ENCODE assay signal across 8 cellular contexts in the genomic region with DNA sequence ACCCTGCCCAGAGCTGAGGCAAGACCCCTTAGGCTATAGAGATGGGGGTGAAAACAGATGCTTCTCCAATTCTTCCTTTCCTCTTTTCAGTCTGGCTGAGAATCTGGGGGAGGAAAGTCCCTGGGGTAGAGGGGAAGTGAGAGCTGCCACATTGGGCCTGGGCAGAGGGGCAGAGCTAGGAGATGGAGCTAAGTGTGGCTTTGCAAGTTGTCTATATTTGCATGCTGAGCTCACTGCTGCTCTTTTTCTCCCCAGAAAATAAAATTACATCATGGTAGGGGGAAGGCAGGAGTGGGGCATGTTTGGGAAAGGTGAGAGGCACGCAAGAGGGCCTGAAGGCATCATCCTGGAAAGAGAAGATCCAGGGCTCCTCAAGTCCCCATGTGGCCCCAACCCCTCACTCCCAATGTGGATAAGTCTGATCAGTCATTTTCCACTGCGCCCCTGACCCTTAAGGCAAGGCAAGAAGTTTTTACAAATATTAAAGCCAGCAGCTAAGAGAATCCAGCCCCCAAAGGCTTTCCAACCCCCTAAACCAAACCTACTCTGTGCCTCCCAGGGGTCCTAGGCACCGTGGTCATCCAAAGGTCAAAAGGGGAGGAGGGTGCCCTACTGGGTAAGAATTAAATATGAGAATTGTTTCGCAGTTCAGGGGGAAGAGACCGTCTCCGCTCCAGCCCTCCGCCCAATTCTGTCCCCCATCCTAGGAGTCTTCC. TPM values are rescaled to one million over a fixed set of nuclear protein-coding genes. Genes with fewer than 3 reads are reported as not detected.
A peak's percentile ranks its signal among the peaks of the same experiment; 100 is the strongest.
DNase-seq lines count a peak whose midpoint lies in the region; TF ChIP-seq lines count a peak whose summit lies in the region.

No MANE protein-coding gene starts in this region.

- H3K27ac Mint-ChIP-seq in T-helper 2 cell treated with Interferon-gamma antibody and Interleukin-4, amounts not matched to agents 5 μg/mL and 100 μg/mL, for 36 hours: peak overlapping the region; percentile 70
- no peak overlapping the region for H3K27ac Mint-ChIP-seq in nephron progenitor cell

- H3K27me3 Mint-ChIP-seq in T-helper 2 cell treated with Interferon-gamma antibody and Interleukin-4, amounts not matched to agents 5 μg/mL and 100 μg/mL, for 36 hours (ENCODE audit: low read depth): no peaks in the 10 kb centered on the region
- H3K27me3 Mint-ChIP-seq in nephron progenitor cell (ENCODE audit: low read depth, poor library complexity): peaks cover 5% of the 10 kb centered on the region

- peaks cover 28% of the 10 kb centered on the region for H3K4me1 Mint-ChIP-seq in T-helper 2 cell treated with Interferon-gamma antibody and Interleukin-4, amounts not matched to agents 5 μg/mL and 100 μg/mL, for 36 hours (ENCODE audit: low read depth)
- peaks cover 49% of the 10 kb centered on the region for H3K4me1 Mint-ChIP-seq in nephron progenitor cell

- H3K27me3 ChIP-seq in H7 (ENCODE audit: control insufficient read depth, insufficient read depth, low read length): no peaks in the 10 kb centered on the region

- H3K9me3 Mint-ChIP-seq in T-helper 2 cell treated with Interferon-gamma antibody and Interleukin-4, amounts not matched to agents 5 μg/mL and 100 μg/mL, for 36 hours: no peaks in the 10 kb centered on the region
- no peaks in the 10 kb centered on the region for H3K9me3 Mint-ChIP-seq in nephron progenitor cell

- peak overlapping the region; percentile 51 for H3K4me3 Mint-ChIP-seq in T-helper 2 cell treated with Interferon-gamma antibody and Interleukin-4, amounts not matched to agents 5 μg/mL and 100 μg/mL, for 36 hours
- peak overlapping the region; percentile 90 for H3K4me3 Mint-ChIP-seq in nephron progenitor cell

- peaks cover 6% of the 10 kb centered on the region for H3K36me3 Mint-ChIP-seq in T-helper 2 cell treated with Interferon-gamma antibody and Interleukin-4, amounts not matched to agents 5 μg/mL and 100 μg/mL, for 36 hours (ENCODE audit: low read depth)
- H3K36me3 Mint-ChIP-seq in nephron progenitor cell (ENCODE audit: low read depth): no peaks in the 10 kb centered on the region

- TF ChIP-seq CTCF in choroid plexus epithelial cell (conservative IDR thresholded peaks at IDR 0.05; ENCODE audit: low read depth, low read length): no peak
- TF ChIP-seq CTCF in nephron progenitor cell (IDR thresholded peaks at IDR 0.05): no peak

- peaks cover 11% of the 10 kb centered on the region for H3K36me3 ChIP-seq in H7 (replicated peaks; ENCODE audit: control insufficient read depth, insufficient read depth, low read length)

- peak overlapping the region; percentile 30 for H3K4me3 ChIP-seq in H7 (ENCODE audit: insufficient read depth, low read depth, low read length)
- peak overlapping the region; percentile 96 for H3K4me3 ChIP-seq in choroid plexus epithelial cell (ENCODE audit: low read depth, low read length)

- DNase-seq in T-helper 2 cell treated with Interferon-gamma antibody and Interleukin-4, amounts not matched to agents 5 μg/mL and 100 μg/mL, for 36 hours (ENCODE audit: low spot score): no peak
- DNase-seq in T-helper 2 cell (no peak), H7 (no peak), NCI-H69 (lab: John Stamatoyannopoulos, UW) (peak; percentile 50), choroid plexus epithelial cell (ENCODE audit: low read depth) (no peak), nephron progenitor cell (no peak), cortex of kidney (lab: John Stamatoyannopoulos, UW) (no peak)
- no peak for DNase-seq in effector CD4-positive, alpha-beta T cell

RNA-seq across cellular contexts. Expression of a gene that starts 0.5 kb away (rescaled TPM):
- total RNA-seq in H7 (2014; rRNA removed; shearing (Covaris generic)): 75.6 and 81.4 TPM in 2 replicates

RNA-seq across cellular contexts. Expression of a gene that starts 14.3 kb away (rescaled TPM):
- 4.2 and 4.4 TPM in 2 replicates for total RNA-seq in H7 (2014; rRNA removed; shearing (Covaris generic))

RNA-seq across cellular contexts. Expression of a gene that starts 53.3 kb away (rescaled TPM):
- total RNA-seq in H7 (2014; rRNA removed; shearing (Covaris generic)): 0.73 and 0.74 TPM in 2 replicates

RNA-seq across cellular contexts. Expression of a gene that starts 57.7 kb away (rescaled TPM):
- total RNA-seq in H7 (2014; rRNA removed; shearing (Covaris generic)): 129 and 184 TPM in 2 replicates
